Comparison of ENCODE assay signal across 27 cellular contexts in the genomic region with DNA sequence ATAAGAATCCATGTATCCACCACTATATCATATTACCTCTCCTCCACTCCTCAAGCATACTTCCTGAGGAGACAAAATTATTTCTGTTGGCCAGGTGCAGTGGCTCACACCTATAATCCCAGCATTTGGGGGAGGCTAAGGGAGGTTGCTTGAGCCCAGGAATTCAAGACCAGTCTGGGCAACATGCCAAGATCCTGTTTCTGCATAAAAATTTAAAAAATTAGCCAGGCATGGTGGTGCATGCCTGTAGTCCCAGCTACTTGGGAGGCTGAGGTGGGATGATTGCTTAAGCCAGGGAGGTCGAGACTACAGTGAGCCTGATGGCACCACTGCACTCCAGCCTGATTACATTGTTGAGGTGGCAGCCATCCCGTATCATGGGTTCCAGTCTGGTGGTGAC. TPM values are rescaled to one million over a fixed set of nuclear protein-coding genes. Genes with fewer than 3 reads are reported as not detected.
DNase-seq lines count a peak whose midpoint lies in the region; ATAC-seq, FAIRE-seq and TF ChIP-seq lines count a peak whose summit lies in the region.
"Had no signal": no experiment of that assay in that cellular context is flagged by ENCODE, and none has a peak within 500 bp of the region (broad histone marks: within the 10 kb centered on the region; RNA-seq: fewer than 3 reads in every experiment).

No MANE protein-coding gene starts in this region.

- H3K4me2 ChIP-seq in HepG2 (ENCODE audit: low read depth, low read length) (no peak overlapping the region), neuronal stem cell (ENCODE audit: insufficient read depth, low read length, poor library complexity, severe bottlenecking) (no peak overlapping the region)
- H3K4me2 ChIP-seq: BLaER1 had no signal

- H3K27ac ChIP-seq in HepG2 (ENCODE audit: extremely low read length, insufficient read depth, low read length) (no peak overlapping the region), right lobe of liver (no peak overlapping the region), neuronal stem cell (replicated peaks; ENCODE audit: low read length) (no peak overlapping the region)
- H3K27ac ChIP-seq: BLaER1 had no signal

- no CpG with 5 or more reads among the region's 2 CpGs for WGBS in HepG2 (ENCODE audit: low lambda C conversion rate)
- 29% methylated on average over 1 of the region's 2 CpGs for WGBS in right lobe of liver (ENCODE audit: insufficient coverage, low coverage, low lambda C conversion rate, missing lambda C conversion rate)
- no CpG with 5 or more reads among the region's 2 CpGs for WGBS in neuronal stem cell (ENCODE audit: extremely low coverage in 2 of 2, insufficient read length in 2 of 2, insufficient replicate concordance in 1 of 2), 2 donors

- no peaks in the 10 kb centered on the region for H3K79me1 ChIP-seq in neuronal stem cell (ENCODE audit: low read depth, low read length)

- TF ChIP-seq CTCF in HepG2 (CRISPR knock-in tag; IDR thresholded peaks at IDR 0.05) (no peak), right lobe of liver (IDR thresholded peaks at IDR 0.05) (no peak)

- H3K36me3 ChIP-seq in HepG2 (replicated peaks in 1 of 2; ENCODE audit: control insufficient read depth in 1 of 2, insufficient read depth in 2 of 2, low read length in 2 of 2) (no peaks in the 10 kb centered on the region), right lobe of liver (no peaks in the 10 kb centered on the region), neuronal stem cell (replicated peaks in 1 of 2; ENCODE audit: control insufficient read depth in 2 of 2, insufficient read depth in 2 of 2, low read length in 2 of 2) (no peaks in the 10 kb centered on the region)
- H3K36me3 ChIP-seq: BE2C, BLaER1 had no signal

- H3K18ac ChIP-seq in neuronal stem cell (ENCODE audit: low read length) = no peak overlapping the region

- no peak overlapping the region for H4K8ac ChIP-seq in neuronal stem cell (ENCODE audit: low read depth, low read length)

- H3K4me3 ChIP-seq in HepG2 (replicated peaks in 1 of 3; ENCODE audit: insufficient read depth in 1 of 3, low read depth in 2 of 3, low read length in 3 of 3) (no peak overlapping the region), right lobe of liver (no peak overlapping the region), neuronal stem cell (ENCODE audit: low read length in 2 of 2) (no peak overlapping the region)
- H3K4me3 ChIP-seq: BLaER1, GM12878 had no signal

- H3K14ac ChIP-seq in neuronal stem cell (ENCODE audit: low read length) = no peak overlapping the region

- no peak overlapping the region for H3K23ac ChIP-seq in neuronal stem cell (ENCODE audit: low read depth, low read length, poor library complexity)

- H3K9ac ChIP-seq in HepG2 (ENCODE audit: insufficient read depth, low read depth, low read length) (no peak overlapping the region), neuronal stem cell (ENCODE audit: low read depth, low read length, poor library complexity) (peak overlapping the region; percentile 33)
- H3K9ac ChIP-seq: BLaER1 had no signal

- H2BK15ac ChIP-seq in neuronal stem cell (ENCODE audit: low read length) = no peak overlapping the region

- TF ChIP-seq POLR2A in HepG2 (IDR thresholded peaks at IDR 0.05; ENCODE audit: insufficient read depth in 1 of 2, low read depth in 2 of 2, low read length in 2 of 2) = no peak
- TF ChIP-seq POLR2A in right lobe of liver (IDR thresholded peaks at IDR 0.05) = no peak

- DNase-seq in DMS79 treated with DMSO at 0.1 percent for 48 hours (lab: John Stamatoyannopoulos, UW) (peak; percentile 8), DMS79 (lab: John Stamatoyannopoulos, UW) (no peak), HepG2 (ENCODE audit: low spot score) (no peak), right lobe of liver (no peak), neuronal stem cell (ENCODE audit: low spot score) (no peak)
- DNase-seq: 8988T; ACHN; BE2C; C1 segment of cervical spinal cord; CD4-positive, alpha-beta memory T cell; CD4-positive, CD25-positive, alpha-beta regulatory T cell; CD8-positive, alpha-beta memory T cell; COR-L47; DMS153; DMS53; DND-41; EL; GDM1 had no signal

- TF ChIP-seq EP300 in HepG2 (IDR thresholded peaks at IDR 0.05; ENCODE audit: low read depth in 2 of 2, low read length in 2 of 2) (no peak), HepG2 (CRISPR knock-in tag; IDR thresholded peaks at IDR 0.05; ENCODE audit: borderline replicate concordance) (no peak)

- no TSS peak for BruUV-seq in HepG2 (replicated peaks; lab: Mats Ljungman, UMichigan)

- H3K4ac ChIP-seq in neuronal stem cell (ENCODE audit: low read length) = no peak overlapping the region

- in situ Hi-C loops in HepG2 (cut with HindIII; ENCODE audit: extremely low pct_ligation_motif_present, low pct_unique_long_range_greater_than_20kb) = no loop called here

- H2AFZ ChIP-seq in HepG2 (ENCODE audit: low read length) (no peak overlapping the region), neuronal stem cell (ENCODE audit: low read length) (no peak overlapping the region)

- H4K20me1 ChIP-seq in HepG2 (ENCODE audit: insufficient read depth, low read length) = no peaks in the 10 kb centered on the region
- H4K20me1 ChIP-seq: BLaER1 had no signal

- H2BK12ac ChIP-seq in neuronal stem cell (ENCODE audit: low read length) = no peak overlapping the region

- H3K27me3 ChIP-seq in HepG2 (ENCODE audit: control insufficient read depth in 1 of 2, insufficient read depth in 2 of 2, low read length in 2 of 2) (no peaks in the 10 kb centered on the region; a peak in 1 of 5 replicates), right lobe of liver (no peaks in the 10 kb centered on the region), neuronal stem cell (ENCODE audit: control insufficient read depth in 3 of 3, insufficient read depth in 3 of 3, low read depth in 1 of 3, low read length in 3 of 3) (peaks cover 0 to 30% (median 0%) of the 10 kb centered on the region in 3 experiments)
- H3K27me3 ChIP-seq: BE2C, BLaER1 had no signal

- H3K4me1 ChIP-seq in HepG2 (ENCODE audit: insufficient read depth, low read length) (peaks cover 54% of the 10 kb centered on the region), right lobe of liver (no peaks in the 10 kb centered on the region), neuronal stem cell (ENCODE audit: control insufficient read depth in 2 of 2, insufficient read depth in 1 of 2, low read depth in 1 of 2, low read length in 2 of 2) (peaks cover 16 to 18% of the 10 kb centered on the region in 2 donors)
- H3K4me1 ChIP-seq: BLaER1 had no signal

- H3K79me2 ChIP-seq in HepG2 (ENCODE audit: insufficient read depth, low read length) = no peaks in the 10 kb centered on the region

- CTCF ChIA-PET in HepG2 (lab: Yijun Ruan, JAX; ENCODE audit: low intra/inter-chr PET ratio, low total read pairs) = no interaction called here

- POLR2A ChIA-PET in HepG2 (lab: Yijun Ruan, JAX) = no interaction called here

- H2AK5ac ChIP-seq in neuronal stem cell (ENCODE audit: low read depth, low read length) = no peak overlapping the region

- H3K9me3 ChIP-seq in HepG2 (ENCODE audit: low read length) = no peaks in the 10 kb centered on the region
- H3K9me3 ChIP-seq in right lobe of liver = no peaks in the 10 kb centered on the region
- no peaks in the 10 kb centered on the region for H3K9me3 ChIP-seq in neuronal stem cell (replicated peaks in 1 of 2; ENCODE audit: control insufficient read depth in 2 of 2, insufficient read depth in 1 of 2, low read depth in 1 of 2, low read length in 2 of 2)
- H3K9me3 ChIP-seq: BE2C, BLaER1 had no signal

- no peak for FAIRE-seq in HepG2 (lab: Jason Lieb, UNC)
- FAIRE-seq: A204.1, GM12878, GM12892, GM18507 had no signal

- no peak overlapping the region for H4K91ac ChIP-seq in neuronal stem cell (ENCODE audit: low read depth, low read length, poor library complexity)

- no peak overlapping the region for H2BK120ac ChIP-seq in neuronal stem cell (ENCODE audit: low read depth, low read length)

- no peak overlapping the region for H2BK5ac ChIP-seq in neuronal stem cell (ENCODE audit: low read length)

- intact Hi-C loops in HepG2 (cut with micrococcal nuclease; ENCODE audit: unreplicated experiment) (no loop called here), right lobe of liver (cut with DNase I) (no loop called here)

- ATAC-seq in HepG2 = no peak
- ATAC-seq in right lobe of liver = no peak
- ATAC-seq in GM19452 (IDR thresholded peaks at IDR 0.05; ENCODE audit: unreplicated experiment) = no peak
- ATAC-seq in HG02870 (IDR thresholded peaks at IDR 0.05; ENCODE audit: unreplicated experiment) = no peak
- ATAC-seq: GM12878 had no signal

- no peak for TF ChIP-seq RAD21 in HepG2 (CRISPR knock-in tag; IDR thresholded peaks at IDR 0.05)

RNA-seq across cellular contexts. Expression of a gene that starts 9.2 kb away (rescaled TPM):
- 1.9 and 4.1 TPM in 2 replicates for total RNA-seq in HepG2 (2016; rRNA removed; fragmentation: Illumina TruSeq; extraction: Trizol)
- total RNA-seq in HepG2 (2016; cell fraction: cytosol; rRNA removed; fragmentation: Illumina TruSeq; extraction: Trizol; ENCODE audit: low read depth) = 3.4 and 4.1 TPM in 2 replicates
- 2.5 and 3.2 TPM in 2 replicates for total RNA-seq in HepG2 (2016; cell fraction: insoluble cytoplasmic fraction; rRNA removed; fragmentation: Illumina TruSeq; extraction: Trizol)
- 3.4 and 5.3 TPM in 2 replicates for total RNA-seq in HepG2 (2016; cell fraction: membrane; rRNA removed; fragmentation: Illumina TruSeq; extraction: Trizol)
- total RNA-seq in HepG2 (2016; cell fraction: nucleus; rRNA removed; fragmentation: Illumina TruSeq; extraction: Trizol) = 2.0 and 3.3 TPM in 2 replicates
- polyA plus RNA-seq in HepG2 (2011; rRNA removed) = 15.2 and 23.1 TPM in 2 replicates
- 13.0 and 22.2 TPM in 2 replicates for polyA plus RNA-seq in HepG2 (2011; cell fraction: cytosol; rRNA removed)
- polyA plus RNA-seq in HepG2 (2011; cell fraction: nucleus; rRNA removed) = 28.4 and 35.0 TPM in 2 replicates
- polyA plus RNA-seq in HepG2 (2012) = 11.4 and 17.5 TPM in 2 replicates
- 3.1 and 3.7 TPM in 2 replicates for polyA plus RNA-seq in HepG2 (2016; cell fraction: cytosol; fragmentation: Illumina TruSeq; extraction: Trizol; ENCODE audit: low read depth)
- 2.1 TPM in 2 replicates for polyA plus RNA-seq in HepG2 (2016; cell fraction: insoluble cytoplasmic fraction; fragmentation: Illumina TruSeq; extraction: Trizol; ENCODE audit: low read depth)
- polyA plus RNA-seq in HepG2 (2016; cell fraction: membrane; fragmentation: Illumina TruSeq; extraction: Trizol; ENCODE audit: low read depth) = 3.5 and 4.5 TPM in 2 replicates
- polyA plus RNA-seq in HepG2 (2016; cell fraction: nucleus; fragmentation: Illumina TruSeq; extraction: Trizol; ENCODE audit: insufficient read depth, low read depth) = 3.6 and 4.6 TPM in 2 replicates
- polyA minus RNA-seq in HepG2 (2011; rRNA and poly(A)+ RNA removed; ENCODE audit: low replicate concordance) = 1.0 and 25.1 TPM in 2 replicates
- 5.1 and 5.8 TPM in 2 replicates for polyA minus RNA-seq in HepG2 (2011; cell fraction: cytosol; rRNA and poly(A)+ RNA removed)
- 2.3 and 2.6 TPM in 2 replicates for polyA minus RNA-seq in HepG2 (2011; cell fraction: nucleus; rRNA and poly(A)+ RNA removed)
- total RNA-seq in right lobe of liver = not detected
- polyA plus RNA-seq in neuronal stem cell (2013, experiment 1 of 2) = 0.50 TPM
- 0.35 TPM for polyA plus RNA-seq in neuronal stem cell (2013, experiment 2 of 2)
- total RNA-seq: A673; CD4-positive, alpha-beta memory T cell; CD4-positive, CD25-positive, alpha-beta regulatory T cell; CD8-positive, alpha-beta memory T cell; GM12878 had no signal
- polyA plus RNA-seq: CD14-positive monocyte; CD4-positive, alpha-beta memory T cell; CD4-positive, CD25-positive, alpha-beta regulatory T cell; CD8-positive, alpha-beta memory T cell; GM12878 had no signal

RNA-seq across cellular contexts. Expression of a gene that starts 10.0 kb away (rescaled TPM):
- 65.4 and 86.7 TPM in 2 replicates for total RNA-seq in HepG2 (2016; rRNA removed; fragmentation: Illumina TruSeq; extraction: Trizol)
- 17.5 and 19.8 TPM in 2 replicates for total RNA-seq in HepG2 (2016; cell fraction: cytosol; rRNA removed; fragmentation: Illumina TruSeq; extraction: Trizol; ENCODE audit: low read depth)
- total RNA-seq in HepG2 (2016; cell fraction: insoluble cytoplasmic fraction; rRNA removed; fragmentation: Illumina TruSeq; extraction: Trizol) = 54.2 and 89.3 TPM in 2 replicates
- total RNA-seq in HepG2 (2016; cell fraction: membrane; rRNA removed; fragmentation: Illumina TruSeq; extraction: Trizol) = 30.2 and 34.7 TPM in 2 replicates
- total RNA-seq in HepG2 (2016; cell fraction: nucleus; rRNA removed; fragmentation: Illumina TruSeq; extraction: Trizol) = 65.9 and 71.3 TPM in 2 replicates
- 218 and 229 TPM in 2 replicates for polyA plus RNA-seq in HepG2 (2011; rRNA removed)
- 176 and 256 TPM in 2 replicates for polyA plus RNA-seq in HepG2 (2011; cell fraction: cytosol; rRNA removed)
- polyA plus RNA-seq in HepG2 (2011; cell fraction: nucleus; rRNA removed) = 886 and 1,174 TPM in 2 replicates
- polyA plus RNA-seq in HepG2 (2012) = 161 and 176 TPM in 2 replicates
- 10.0 and 11.3 TPM in 2 replicates for polyA plus RNA-seq in HepG2 (2016; cell fraction: cytosol; fragmentation: Illumina TruSeq; extraction: Trizol; ENCODE audit: low read depth)
- 66.1 and 91.2 TPM in 2 replicates for polyA plus RNA-seq in HepG2 (2016; cell fraction: insoluble cytoplasmic fraction; fragmentation: Illumina TruSeq; extraction: Trizol; ENCODE audit: low read depth)
- polyA plus RNA-seq in HepG2 (2016; cell fraction: membrane; fragmentation: Illumina TruSeq; extraction: Trizol; ENCODE audit: low read depth) = 22.2 and 25.7 TPM in 2 replicates
- 147 and 161 TPM in 2 replicates for polyA plus RNA-seq in HepG2 (2016; cell fraction: nucleus; fragmentation: Illumina TruSeq; extraction: Trizol; ENCODE audit: insufficient read depth, low read depth)
- polyA minus RNA-seq in HepG2 (2011; rRNA and poly(A)+ RNA removed; ENCODE audit: low replicate concordance) = 27.0 and 477 TPM in 2 replicates
- polyA minus RNA-seq in HepG2 (2011; cell fraction: cytosol; rRNA and poly(A)+ RNA removed) = 210 and 260 TPM in 2 replicates
- 189 and 199 TPM in 2 replicates for polyA minus RNA-seq in HepG2 (2011; cell fraction: nucleus; rRNA and poly(A)+ RNA removed)
- 10 to 100 TPM; 27.0 to 42.5 (median 39.4) TPM for total RNA-seq in right lobe of liver
- polyA plus RNA-seq in neuronal stem cell (2013, experiment 1 of 2) = 40.6 TPM
- polyA plus RNA-seq in neuronal stem cell (2013, experiment 2 of 2) = 41.4 TPM
- polyA plus RNA-seq: CD14-positive monocyte; CD4-positive, alpha-beta memory T cell; CD4-positive, CD25-positive, alpha-beta regulatory T cell; CD8-positive, alpha-beta memory T cell had no signal

RNA-seq across cellular contexts. Expression of a gene that starts 16.3 kb away (rescaled TPM):
- total RNA-seq in HepG2 (2016; rRNA removed; fragmentation: Illumina TruSeq; extraction: Trizol) (5.6 and 12.8 TPM in 2 replicates), right lobe of liver (10 to 100 TPM in 1 of 6 experiments, 1 to 10 TPM in 5; 3.6 to 10.8 (median 6.6) TPM)
- total RNA-seq in HepG2 (2016; cell fraction: cytosol; rRNA removed; fragmentation: Illumina TruSeq; extraction: Trizol; ENCODE audit: low read depth) = 3.5 and 4.7 TPM in 2 replicates
- total RNA-seq in HepG2 (2016; cell fraction: insoluble cytoplasmic fraction; rRNA removed; fragmentation: Illumina TruSeq; extraction: Trizol) = 5.0 and 14.2 TPM in 2 replicates
- total RNA-seq in HepG2 (2016; cell fraction: membrane; rRNA removed; fragmentation: Illumina TruSeq; extraction: Trizol) = 2.7 and 3.2 TPM in 2 replicates
- total RNA-seq in HepG2 (2016; cell fraction: nucleus; rRNA removed; fragmentation: Illumina TruSeq; extraction: Trizol) = 20.7 and 21.9 TPM in 2 replicates
- polyA plus RNA-seq in HepG2 (2011; rRNA removed) = 24.0 and 30.2 TPM in 2 replicates
- 5.6 and 8.5 TPM in 2 replicates for polyA plus RNA-seq in HepG2 (2011; cell fraction: cytosol; rRNA removed)
- polyA plus RNA-seq in HepG2 (2011; cell fraction: nucleus; rRNA removed) = 272 and 337 TPM in 2 replicates
- polyA plus RNA-seq in HepG2 (2012) = 18.1 and 20.5 TPM in 2 replicates
- 0.70 and 0.72 TPM in 2 replicates for polyA plus RNA-seq in HepG2 (2016; cell fraction: cytosol; fragmentation: Illumina TruSeq; extraction: Trizol; ENCODE audit: low read depth)
- 3.7 and 5.6 TPM in 2 replicates for polyA plus RNA-seq in HepG2 (2016; cell fraction: insoluble cytoplasmic fraction; fragmentation: Illumina TruSeq; extraction: Trizol; ENCODE audit: low read depth)
- polyA plus RNA-seq in HepG2 (2016; cell fraction: membrane; fragmentation: Illumina TruSeq; extraction: Trizol; ENCODE audit: low read depth) = 1.2 TPM in 2 replicates
- 44.8 and 52.7 TPM in 2 replicates for polyA plus RNA-seq in HepG2 (2016; cell fraction: nucleus; fragmentation: Illumina TruSeq; extraction: Trizol; ENCODE audit: insufficient read depth, low read depth)
- 23.0 and 45.7 TPM in 2 replicates for polyA minus RNA-seq in HepG2 (2011; rRNA and poly(A)+ RNA removed; ENCODE audit: low replicate concordance)
- 8.2 and 10.4 TPM in 2 replicates for polyA minus RNA-seq in HepG2 (2011; cell fraction: cytosol; rRNA and poly(A)+ RNA removed)
- polyA minus RNA-seq in HepG2 (2011; cell fraction: nucleus; rRNA and poly(A)+ RNA removed) = 52.1 and 52.7 TPM in 2 replicates
- polyA plus RNA-seq in neuronal stem cell (2013, experiment 1 of 2) = 12.9 TPM
- polyA plus RNA-seq in neuronal stem cell (2013, experiment 2 of 2) = 12.0 TPM

RNA-seq across cellular contexts. Expression of a gene that starts 37.5 kb away (rescaled TPM):
- 11.6 and 17.3 TPM in 2 replicates for total RNA-seq in HepG2 (2016; rRNA removed; fragmentation: Illumina TruSeq; extraction: Trizol)
- 12.3 and 16.3 TPM in 2 replicates for total RNA-seq in HepG2 (2016; cell fraction: cytosol; rRNA removed; fragmentation: Illumina TruSeq; extraction: Trizol; ENCODE audit: low read depth)
- total RNA-seq in HepG2 (2016; cell fraction: insoluble cytoplasmic fraction; rRNA removed; fragmentation: Illumina TruSeq; extraction: Trizol) = 10.7 and 17.8 TPM in 2 replicates
- 26.8 and 32.4 TPM in 2 replicates for total RNA-seq in HepG2 (2016; cell fraction: membrane; rRNA removed; fragmentation: Illumina TruSeq; extraction: Trizol)
- 9.3 and 11.7 TPM in 2 replicates for total RNA-seq in HepG2 (2016; cell fraction: nucleus; rRNA removed; fragmentation: Illumina TruSeq; extraction: Trizol)
- 23.5 and 40.8 TPM in 2 replicates for polyA plus RNA-seq in HepG2 (2011; rRNA removed)
- 43.6 and 52.1 TPM in 2 replicates for polyA plus RNA-seq in HepG2 (2011; cell fraction: cytosol; rRNA removed)
- polyA plus RNA-seq in HepG2 (2011; cell fraction: nucleus; rRNA removed) = 61.3 and 68.7 TPM in 2 replicates
- 41.3 and 49.8 TPM in 2 replicates for polyA plus RNA-seq in HepG2 (2012)
- 16.5 and 21.1 TPM in 2 replicates for polyA plus RNA-seq in HepG2 (2016; cell fraction: cytosol; fragmentation: Illumina TruSeq; extraction: Trizol; ENCODE audit: low read depth)
- polyA plus RNA-seq in HepG2 (2016; cell fraction: insoluble cytoplasmic fraction; fragmentation: Illumina TruSeq; extraction: Trizol; ENCODE audit: low read depth) = 12.8 and 14.5 TPM in 2 replicates
- polyA plus RNA-seq in HepG2 (2016; cell fraction: membrane; fragmentation: Illumina TruSeq; extraction: Trizol; ENCODE audit: low read depth) = 27.9 and 28.1 TPM in 2 replicates
- 17.1 and 19.3 TPM in 2 replicates for polyA plus RNA-seq in HepG2 (2016; cell fraction: nucleus; fragmentation: Illumina TruSeq; extraction: Trizol; ENCODE audit: insufficient read depth, low read depth)
- 2.1 and 67.2 TPM in 2 replicates for polyA minus RNA-seq in HepG2 (2011; rRNA and poly(A)+ RNA removed; ENCODE audit: low replicate concordance)
- polyA minus RNA-seq in HepG2 (2011; cell fraction: cytosol; rRNA and poly(A)+ RNA removed) = 26.3 and 28.6 TPM in 2 replicates
- 12.9 and 13.6 TPM in 2 replicates for polyA minus RNA-seq in HepG2 (2011; cell fraction: nucleus; rRNA and poly(A)+ RNA removed)
- total RNA-seq in right lobe of liver = 1 to 10 TPM in 5 of 6 experiments, under 1 TPM in 1; 0.68 to 3.2 (median 1.2) TPM
- 2.7 TPM for polyA plus RNA-seq in neuronal stem cell (2013, experiment 1 of 2)
- polyA plus RNA-seq in neuronal stem cell (2013, experiment 2 of 2) = 1.8 TPM
- polyA plus RNA-seq: CD14-positive monocyte; CD4-positive, alpha-beta memory T cell; CD4-positive, CD25-positive, alpha-beta regulatory T cell; CD8-positive, alpha-beta memory T cell had no signal

RNA-seq across cellular contexts. Expression of a gene that starts 37.7 kb away (rescaled TPM):
- total RNA-seq in HepG2 (2016; rRNA removed; fragmentation: Illumina TruSeq; extraction: Trizol) = 34.7 and 79.6 TPM in 2 replicates
- total RNA-seq in HepG2 (2016; cell fraction: cytosol; rRNA removed; fragmentation: Illumina TruSeq; extraction: Trizol; ENCODE audit: low read depth) = 21.6 and 22.1 TPM in 2 replicates
- total RNA-seq in HepG2 (2016; cell fraction: insoluble cytoplasmic fraction; rRNA removed; fragmentation: Illumina TruSeq; extraction: Trizol) = 36.0 and 80.8 TPM in 2 replicates
- total RNA-seq in HepG2 (2016; cell fraction: membrane; rRNA removed; fragmentation: Illumina TruSeq; extraction: Trizol) = 42.0 and 50.0 TPM in 2 replicates
- 65.5 and 76.8 TPM in 2 replicates for total RNA-seq in HepG2 (2016; cell fraction: nucleus; rRNA removed; fragmentation: Illumina TruSeq; extraction: Trizol)
- 111 and 171 TPM in 2 replicates for polyA plus RNA-seq in HepG2 (2011; rRNA removed)
- polyA plus RNA-seq in HepG2 (2011; cell fraction: cytosol; rRNA removed) = 120 and 244 TPM in 2 replicates
- polyA plus RNA-seq in HepG2 (2011; cell fraction: nucleus; rRNA removed) = 203 and 211 TPM in 2 replicates
- polyA plus RNA-seq in HepG2 (2012) = 115 and 161 TPM in 2 replicates
- polyA plus RNA-seq in HepG2 (2016; cell fraction: cytosol; fragmentation: Illumina TruSeq; extraction: Trizol; ENCODE audit: low read depth) = 21.7 and 22.6 TPM in 2 replicates
- polyA plus RNA-seq in HepG2 (2016; cell fraction: insoluble cytoplasmic fraction; fragmentation: Illumina TruSeq; extraction: Trizol; ENCODE audit: low read depth) = 45.9 and 55.3 TPM in 2 replicates
- polyA plus RNA-seq in HepG2 (2016; cell fraction: membrane; fragmentation: Illumina TruSeq; extraction: Trizol; ENCODE audit: low read depth) = 40.5 and 41.4 TPM in 2 replicates
- 139 and 143 TPM in 2 replicates for polyA plus RNA-seq in HepG2 (2016; cell fraction: nucleus; fragmentation: Illumina TruSeq; extraction: Trizol; ENCODE audit: insufficient read depth, low read depth)
- 12.1 and 292 TPM in 2 replicates for polyA minus RNA-seq in HepG2 (2011; rRNA and poly(A)+ RNA removed; ENCODE audit: low replicate concordance)
- polyA minus RNA-seq in HepG2 (2011; cell fraction: cytosol; rRNA and poly(A)+ RNA removed) = 137 and 143 TPM in 2 replicates
- polyA minus RNA-seq in HepG2 (2011; cell fraction: nucleus; rRNA and poly(A)+ RNA removed) = 45.4 and 47.0 TPM in 2 replicates
- 100 to 1,000 TPM in 2 of 6 experiments, 10 to 100 TPM in 4; 33.2 to 183 (median 39.6) TPM for total RNA-seq in right lobe of liver
- polyA plus RNA-seq in neuronal stem cell (2013, experiment 1 of 2) = 12.6 TPM
- 12.8 TPM for polyA plus RNA-seq in neuronal stem cell (2013, experiment 2 of 2)
